7 cellular contexts compared by ENCODE assay signal in the genomic region with DNA sequence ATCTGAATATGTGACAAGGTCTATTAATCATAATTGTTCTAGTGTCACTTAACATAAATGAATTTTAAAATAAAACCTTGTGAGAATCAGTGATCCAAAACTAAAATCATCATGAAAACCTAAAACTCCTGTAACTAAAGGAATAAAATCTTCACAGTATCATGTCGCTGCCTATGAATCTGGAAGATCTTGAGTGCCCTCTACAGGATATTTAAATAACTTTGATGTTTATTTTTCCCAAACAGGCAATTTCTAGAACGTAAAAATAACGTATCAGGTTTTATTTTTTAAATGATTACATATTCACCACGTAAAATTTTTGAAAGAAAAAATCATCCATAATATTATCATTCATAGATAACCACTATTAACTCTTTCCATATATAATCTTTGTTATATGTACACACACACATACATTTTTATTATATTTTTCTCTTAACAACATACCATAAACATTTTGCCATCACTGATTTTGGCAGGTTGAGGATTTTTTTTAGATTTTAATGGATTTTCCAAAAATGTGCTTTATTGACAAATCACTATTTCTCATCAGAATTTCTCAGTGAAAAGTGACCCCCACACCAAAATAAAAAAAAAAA.
DNase-seq lines count a peak whose midpoint lies in the region; ATAC-seq and TF ChIP-seq lines count a peak whose summit lies in the region.

No MANE protein-coding gene starts in this region.

- H3K4me3 ChIP-seq in foreskin fibroblast (ENCODE audit: low read depth in 1 of 2, low read length in 2 of 2) (no peak overlapping the region), transverse colon (no peak overlapping the region)

- H3K4me1 ChIP-seq in transverse colon = no peaks in the 10 kb centered on the region

- H3K36me3 ChIP-seq in transverse colon = no peaks in the 10 kb centered on the region

- no peaks in the 10 kb centered on the region for H3K9me3 ChIP-seq in transverse colon

- 4% methylated on average over 4 of the region's 4 CpGs for WGBS in transverse colon (ENCODE audit: low coverage in 1 of 2), 2 donors

- TF ChIP-seq POLR2A in transverse colon (IDR thresholded peaks at IDR 0.05) = no peak

- intact Hi-C loops in transverse colon (cut with DNase I; ENCODE audit: low total_unique reads) = no loop called here

- H3K27ac ChIP-seq in transverse colon = no peak overlapping the region

- in situ Hi-C loops in transverse colon (cut with MboI; ENCODE audit: low pct_ligation_motif_present in 1 of 4, low pct_unique_long_range_greater_than_20kb in 1 of 4, low sequenced_read_pairs in 3 of 4) = loop anchor here in 1 of 4 donors (25.0 kb wide), 1 partner anchor 522 kb away; no protein-coding TSS in a partner anchor

- TF ChIP-seq CTCF in foreskin fibroblast (IDR thresholded peaks at IDR 0.05; ENCODE audit: low read depth, low read length) = no peak
- peak; percentile 38 to 56 (median 40) for TF ChIP-seq CTCF in transverse colon (IDR thresholded peaks at IDR 0.05)

- DNase-seq in GM04504 (ENCODE audit: low read depth) (peak; percentile 8), HuH-7.5 (ENCODE audit: low spot score) (peak; percentile 11), SK-N-DZ (ENCODE audit: low spot score) (peak; percentile 42), foreskin fibroblast (peak; percentile 2 to 60), transverse colon (no peak)

- TF ChIP-seq EP300 in transverse colon (IDR thresholded peaks at IDR 0.05; ENCODE audit: low read depth) = no peak

- no peaks in the 10 kb centered on the region for H3K27me3 ChIP-seq in transverse colon

- no peak for ATAC-seq in GM21381 (IDR thresholded peaks at IDR 0.05; ENCODE audit: unreplicated experiment)
- ATAC-seq in GM18519 (IDR thresholded peaks at IDR 0.05; ENCODE audit: low FRiP score, unreplicated experiment) = no peak
